In genomic region chr9:121169094-121169601, GRCh38 we compare ENCODE assay signal across 9 cellular contexts. TPM values are rescaled to one million over a fixed set of nuclear protein-coding genes. Genes with fewer than 3 reads are reported as not detected.
DNase-seq lines count a peak whose midpoint lies in the region; ATAC-seq and TF ChIP-seq lines count a peak whose summit lies in the region.
"Had no signal": no experiment of that assay in that cellular context is flagged by ENCODE, and none has a peak within 500 bp of the region (broad histone marks: within the 10 kb centered on the region; RNA-seq: fewer than 3 reads in every experiment).

No MANE protein-coding gene starts in this region.

- in situ Hi-C loops in astrocyte of the cerebellum (cut with HindIII; ENCODE audit: low sequenced_read_pairs), result loop anchor here (5.0 kb wide), 2 partner anchors 42 to 78 kb away; no protein-coding TSS in a partner anchor

- no peak overlapping the region for H3K4me3 ChIP-seq in astrocyte of the cerebellum (ENCODE audit: low read depth, low read length)
- H3K4me3 ChIP-seq in lung, result no peak overlapping the region
- H3K4me3 ChIP-seq: skin epidermis had no signal

- peak; percentile 12 for DNase-seq in HuH-7 (ENCODE audit: low spot score)
- DNase-seq in astrocyte of the cerebellum (ENCODE audit: low read depth), result no peak
- DNase-seq in lung (ENCODE audit: low spot score), result no peak
- DNase-seq in NCI-H2081 treated with DMSO at 0.1 percent for 48 hours (lab: John Stamatoyannopoulos, UW), result no peak
- DNase-seq in stimulated activated CD8-positive, alpha-beta memory T cell treated with anti-CD3 and anti-CD28 coated beads, Interleukin-4, amount 100 ng/mL, for 48 hours, result no peak
- no peak for DNase-seq in NCI-H526 treated with DMSO at 0.1 percent for 48 hours (lab: John Stamatoyannopoulos, UW)
- DNase-seq in NCI-H748 (lab: John Stamatoyannopoulos, UW; ENCODE audit: unreplicated experiment), result no peak

- H3K36me3 ChIP-seq in lung (ENCODE audit: control insufficient read depth in 2 of 2, insufficient read depth in 2 of 2, low read length in 2 of 2), result peaks cover 29 to 30% of the 10 kb centered on the region in 2 donors

- H3K27me3 ChIP-seq in lung (ENCODE audit: control insufficient read depth, insufficient read depth), result no peaks in the 10 kb centered on the region

- 62 to 67% methylated on average over 3 of the region's 3 CpGs for WGBS in lung, 2 donors

- TF ChIP-seq CTCF in C4-2B (conservative IDR thresholded peaks at IDR 0.05) (peak; percentile 82), astrocyte of the cerebellum (IDR thresholded peaks at IDR 0.05; ENCODE audit: low read depth, low read length, missing control alignments) (peak; percentile 62), lung (IDR thresholded peaks at IDR 0.05; ENCODE audit: control extremely low read depth, extremely low read depth) (no peak)

- peak; percentile 67 for ATAC-seq in lung (ENCODE audit: insufficient read depth, low FRiP score)

- H3K27ac ChIP-seq in C4-2B (no peak overlapping the region), lung (ENCODE audit: low read depth in 1 of 2, low read length in 1 of 2) (no peak overlapping the region)

- H3K4me1 ChIP-seq in lung (ENCODE audit: control insufficient read depth in 2 of 2, insufficient read depth in 2 of 2, low read length in 2 of 2), result peaks cover 0 to 4% of the 10 kb centered on the region in 2 donors

- no peaks in the 10 kb centered on the region for H3K9me3 ChIP-seq in lung (ENCODE audit: control insufficient read depth in 2 of 2, insufficient read depth in 1 of 2, low read length in 1 of 2)

RNA-seq across cellular contexts. Expression of gene RAB14, which starts 32.5 kb away (rescaled TPM):
- 100 to 1,000 TPM in 1 of 2 donors, 10 to 100 TPM in 1; 73.9 to 108 TPM for total RNA-seq in lung
- 10 to 100 TPM; 26.3 to 37.8 TPM for polyA plus RNA-seq in lung
